ENCODE assay signal across 15 cellular contexts in genomic region chr16:62256406-62256805, GRCh38.
DNase-seq lines count a peak whose midpoint lies in the region; TF ChIP-seq lines count a peak whose summit lies in the region.
"Had no signal": no experiment of that assay in that cellular context is flagged by ENCODE, and none has a peak within 500 bp of the region (broad histone marks: within the 10 kb centered on the region; RNA-seq: fewer than 3 reads in every experiment).

No MANE protein-coding gene starts in this region.

- H3K9ac ChIP-seq in OCI-LY1 (ENCODE audit: low read length): no peak overlapping the region

- no peaks in the 10 kb centered on the region for H3K9me2 ChIP-seq in OCI-LY1 (ENCODE audit: low read depth, low read length)

- no peak overlapping the region for H3K4me3 ChIP-seq in OCI-LY1 (ENCODE audit: low read depth, low read length, poor library complexity, severe bottlenecking)
- H3K4me3 ChIP-seq in epithelial cell of proximal tubule (ENCODE audit: low read depth, low read length): no peak overlapping the region
- H3K4me3 ChIP-seq: pancreas, SJSA1, suprapubic skin had no signal

- H3K79me2 ChIP-seq in OCI-LY1 (ENCODE audit: insufficient read depth, low read length): no peaks in the 10 kb centered on the region

- H3K27ac ChIP-seq in OCI-LY1 (ENCODE audit: low read depth, low read length, poor library complexity, severe bottlenecking): no peak overlapping the region
- H3K27ac ChIP-seq: HL-60, pancreas, SJSA1, suprapubic skin had no signal

- no peaks in the 10 kb centered on the region for H3K9me3 ChIP-seq in OCI-LY1 (ENCODE audit: low read length)
- H3K9me3 ChIP-seq: pancreas, suprapubic skin had no signal

- peak; percentile 3 for DNase-seq in NCI-H2107 treated with DMSO at 0.1 percent for 48 hours (lab: John Stamatoyannopoulos, UW; ENCODE audit: unreplicated experiment)
- DNase-seq in NCI-H2107 (lab: John Stamatoyannopoulos, UW): no peak
- no peak for DNase-seq in epithelial cell of proximal tubule (ENCODE audit: low read depth)
- DNase-seq in retina: peak; percentile 44
- DNase-seq in CD1c-positive myeloid dendritic cell (ENCODE audit: extremely low spot score): no peak
- DNase-seq in MV-4-11 (lab: John Stamatoyannopoulos, UW): no peak
- DNase-seq in GM19238 (ENCODE audit: insufficient read length, low spot score): no peak
- DNase-seq: activated CD4-positive, alpha-beta memory T cell treated with anti-CD3 and anti-CD28 coated beads, Interleukin-2, amount 10 ng/mL, durations not matched to agents 7 days and 5 days; activated naive CD8-positive, alpha-beta T cell treated with anti-CD3 and anti-CD28 coated beads, Interleukin-2, amount 50 U/mL, for 24 hours; NCI-H1930; pancreas had no signal

- H3K27me3 ChIP-seq in OCI-LY1 (ENCODE audit: insufficient read depth, low read length): no peaks in the 10 kb centered on the region
- H3K27me3 ChIP-seq: pancreas, SJSA1, suprapubic skin had no signal

- no peak overlapping the region for H2AFZ ChIP-seq in OCI-LY1 (ENCODE audit: low read length)

- no peaks in the 10 kb centered on the region for H4K20me1 ChIP-seq in OCI-LY1 (ENCODE audit: insufficient read depth, low read length)

- TF ChIP-seq CTCF in OCI-LY1 (IDR thresholded peaks at IDR 0.05; ENCODE audit: low read length) (0 out of 2 replicates have a peak, but pooled peaks have one; percentile 15), epithelial cell of proximal tubule (conservative IDR thresholded peaks at IDR 0.05; ENCODE audit: low read depth, low read length) (peak; percentile 49)

- no peaks in the 10 kb centered on the region for H3F3A ChIP-seq in OCI-LY1 (ENCODE audit: insufficient read depth, low read length)

- H3K4me2 ChIP-seq in OCI-LY1 (ENCODE audit: low read length): no peak overlapping the region

- no peaks in the 10 kb centered on the region for H3K4me1 ChIP-seq in OCI-LY1 (ENCODE audit: insufficient read depth, low read length, severe bottlenecking)
- H3K4me1 ChIP-seq: pancreas, SJSA1, suprapubic skin had no signal

- no peaks in the 10 kb centered on the region for H3K36me3 ChIP-seq in OCI-LY1 (ENCODE audit: insufficient read depth, low read length)
- H3K36me3 ChIP-seq: pancreas, SJSA1, suprapubic skin had no signal

Comparison
In these comparisons a context has a peak if more than half of its experiments do, and no peak if none do; other contexts are left out.
1. DNase-seq: peak in NCI-H2107 treated with DMSO at 0.1 percent for 48 hours (single experiment) and retina (single experiment); none in NCI-H2107 (single experiment), epithelial cell of proximal tubule (single experiment), CD1c-positive myeloid dendritic cell (single experiment), MV-4-11 (single experiment) and GM19238 (single experiment).